ENCODE assay signal across 1 cellular context in the genomic region with DNA sequence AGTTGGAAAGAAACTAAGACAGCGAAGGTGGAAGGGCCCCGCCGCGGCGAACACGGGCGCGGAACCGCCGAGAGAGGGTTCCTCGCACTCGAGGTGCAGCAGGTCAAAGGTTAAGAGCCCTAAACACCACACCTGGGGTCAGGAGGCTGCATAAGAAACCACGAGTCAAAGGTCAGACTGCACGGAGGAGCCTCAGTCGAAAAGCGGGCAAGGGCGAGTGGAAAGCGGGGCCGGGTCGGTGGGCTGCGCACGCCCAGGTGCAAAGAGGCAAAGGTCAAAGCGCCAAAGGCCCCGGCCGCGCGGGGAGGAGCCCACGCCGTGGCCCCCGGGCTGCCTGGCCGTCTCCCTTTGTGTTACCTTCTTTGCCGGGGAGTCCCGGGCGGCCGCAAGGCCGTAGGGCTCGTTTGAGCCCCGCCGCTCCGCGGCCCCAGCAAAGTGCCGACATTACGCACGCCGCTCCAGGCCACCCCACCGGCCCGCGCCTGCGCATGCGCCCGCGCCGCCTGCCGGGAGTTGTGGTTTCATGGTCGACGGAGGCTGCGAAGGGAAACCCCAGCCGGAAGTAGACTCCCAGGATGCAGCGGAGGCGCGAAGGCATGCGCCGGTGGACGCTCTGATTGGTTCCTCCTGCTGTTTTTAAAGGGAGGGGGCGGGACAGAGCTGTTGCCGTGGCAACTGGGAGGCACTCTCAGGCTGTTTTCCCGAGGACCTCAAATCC.
TF ChIP-seq lines count a peak whose summit lies in the region.

A gene (minus strand): TSS at position 470 of the 718 bp plus-strand sequence. CDS start 25 bp downstream, at position 445.

TF ChIP-seq in HepG2, 621 proteins besides CTCF, POLR2A, EP300 and RAD21 (continued from another document and continues in another):
- TF ChIP-seq MXD4 (CRISPR knock-in tag; IDR thresholded peaks at IDR 0.05): 0 out of 2 replicates have a peak, but pooled peaks have one; percentile 47
- TF ChIP-seq ZNF879 (CRISPR knock-in tag; IDR thresholded peaks at IDR 0.05): no peak
- TF ChIP-seq, protein P1, sequence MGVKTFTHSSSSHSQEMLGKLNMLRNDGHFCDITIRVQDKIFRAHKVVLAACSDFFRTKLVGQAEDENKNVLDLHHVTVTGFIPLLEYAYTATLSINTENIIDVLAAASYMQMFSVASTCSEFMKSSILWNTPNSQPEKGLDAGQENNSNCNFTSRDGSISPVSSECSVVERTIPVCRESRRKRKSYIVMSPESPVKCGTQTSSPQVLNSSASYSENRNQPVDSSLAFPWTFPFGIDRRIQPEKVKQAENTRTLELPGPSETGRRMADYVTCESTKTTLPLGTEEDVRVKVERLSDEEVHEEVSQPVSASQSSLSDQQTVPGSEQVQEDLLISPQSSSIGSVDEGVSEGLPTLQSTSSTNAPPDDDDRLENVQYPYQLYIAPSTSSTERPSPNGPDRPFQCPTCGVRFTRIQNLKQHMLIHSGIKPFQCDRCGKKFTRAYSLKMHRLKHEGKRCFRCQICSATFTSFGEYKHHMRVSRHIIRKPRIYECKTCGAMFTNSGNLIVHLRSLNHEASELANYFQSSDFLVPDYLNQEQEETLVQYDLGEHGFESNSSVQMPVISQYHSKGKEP (CRISPR knock-in tag; IDR thresholded peaks at IDR 0.05): no peak
- TF ChIP-seq ZNF326 (CRISPR knock-in tag; IDR thresholded peaks at IDR 0.05; ENCODE audit: borderline replicate concordance): no peak
- no peak for TF ChIP-seq PAF1 (CRISPR knock-in tag; IDR thresholded peaks at IDR 0.05)
- TF ChIP-seq, protein P2, sequence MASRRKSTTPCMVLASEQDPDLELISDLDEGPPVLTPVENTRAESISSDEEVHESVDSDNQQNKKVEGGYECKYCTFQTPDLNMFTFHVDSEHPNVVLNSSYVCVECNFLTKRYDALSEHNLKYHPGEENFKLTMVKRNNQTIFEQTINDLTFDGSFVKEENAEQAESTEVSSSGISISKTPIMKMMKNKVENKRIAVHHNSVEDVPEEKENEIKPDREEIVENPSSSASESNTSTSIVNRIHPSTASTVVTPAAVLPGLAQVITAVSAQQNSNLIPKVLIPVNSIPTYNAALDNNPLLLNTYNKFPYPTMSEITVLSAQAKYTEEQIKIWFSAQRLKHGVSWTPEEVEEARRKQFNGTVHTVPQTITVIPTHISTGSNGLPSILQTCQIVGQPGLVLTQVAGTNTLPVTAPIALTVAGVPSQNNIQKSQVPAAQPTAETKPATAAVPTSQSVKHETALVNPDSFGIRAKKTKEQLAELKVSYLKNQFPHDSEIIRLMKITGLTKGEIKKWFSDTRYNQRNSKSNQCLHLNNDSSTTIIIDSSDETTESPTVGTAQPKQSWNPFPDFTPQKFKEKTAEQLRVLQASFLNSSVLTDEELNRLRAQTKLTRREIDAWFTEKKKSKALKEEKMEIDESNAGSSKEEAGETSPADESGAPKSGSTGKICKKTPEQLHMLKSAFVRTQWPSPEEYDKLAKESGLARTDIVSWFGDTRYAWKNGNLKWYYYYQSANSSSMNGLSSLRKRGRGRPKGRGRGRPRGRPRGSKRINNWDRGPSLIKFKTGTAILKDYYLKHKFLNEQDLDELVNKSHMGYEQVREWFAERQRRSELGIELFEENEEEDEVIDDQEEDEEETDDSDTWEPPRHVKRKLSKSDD (CRISPR knock-in tag; IDR thresholded peaks at IDR 0.05; ENCODE audit: low read depth): 0 out of 2 replicates have a peak, but pooled peaks have one; percentile 57
- TF ChIP-seq, protein P3, sequence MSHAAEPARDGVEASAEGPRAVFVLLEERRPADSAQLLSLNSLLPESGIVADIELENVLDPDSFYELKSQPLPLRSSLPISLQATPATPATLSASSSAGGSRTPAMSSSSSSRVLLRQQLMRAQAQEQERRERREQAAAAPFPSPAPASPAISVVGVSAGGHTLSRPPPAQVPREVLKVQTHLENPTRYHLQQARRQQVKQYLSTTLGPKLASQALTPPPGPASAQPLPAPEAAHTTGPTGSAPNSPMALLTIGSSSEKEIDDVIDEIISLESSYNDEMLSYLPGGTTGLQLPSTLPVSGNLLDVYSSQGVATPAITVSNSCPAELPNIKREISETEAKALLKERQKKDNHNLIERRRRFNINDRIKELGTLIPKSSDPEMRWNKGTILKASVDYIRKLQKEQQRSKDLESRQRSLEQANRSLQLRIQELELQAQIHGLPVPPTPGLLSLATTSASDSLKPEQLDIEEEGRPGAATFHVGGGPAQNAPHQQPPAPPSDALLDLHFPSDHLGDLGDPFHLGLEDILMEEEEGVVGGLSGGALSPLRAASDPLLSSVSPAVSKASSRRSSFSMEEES (CRISPR knock-in tag; IDR thresholded peaks at IDR 0.05): 0 out of 2 replicates have a peak, but pooled peaks have one; percentile 31
- TF ChIP-seq NR2F2 (IDR thresholded peaks at IDR 0.05; ENCODE audit: borderline replicate concordance, low read depth): peak; percentile 49; the same call in 1 of the 2 replicates
- peak; percentile 92 for TF ChIP-seq NR2C2 (CRISPR knock-in tag; IDR thresholded peaks at IDR 0.05; ENCODE audit: borderline replicate concordance)
- TF ChIP-seq, protein P4, sequence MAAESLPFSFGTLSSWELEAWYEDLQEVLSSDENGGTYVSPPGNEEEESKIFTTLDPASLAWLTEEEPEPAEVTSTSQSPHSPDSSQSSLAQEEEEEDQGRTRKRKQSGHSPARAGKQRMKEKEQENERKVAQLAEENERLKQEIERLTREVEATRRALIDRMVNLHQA (CRISPR knock-in tag; IDR thresholded peaks at IDR 0.05): no peak
- TF ChIP-seq, protein P5, sequence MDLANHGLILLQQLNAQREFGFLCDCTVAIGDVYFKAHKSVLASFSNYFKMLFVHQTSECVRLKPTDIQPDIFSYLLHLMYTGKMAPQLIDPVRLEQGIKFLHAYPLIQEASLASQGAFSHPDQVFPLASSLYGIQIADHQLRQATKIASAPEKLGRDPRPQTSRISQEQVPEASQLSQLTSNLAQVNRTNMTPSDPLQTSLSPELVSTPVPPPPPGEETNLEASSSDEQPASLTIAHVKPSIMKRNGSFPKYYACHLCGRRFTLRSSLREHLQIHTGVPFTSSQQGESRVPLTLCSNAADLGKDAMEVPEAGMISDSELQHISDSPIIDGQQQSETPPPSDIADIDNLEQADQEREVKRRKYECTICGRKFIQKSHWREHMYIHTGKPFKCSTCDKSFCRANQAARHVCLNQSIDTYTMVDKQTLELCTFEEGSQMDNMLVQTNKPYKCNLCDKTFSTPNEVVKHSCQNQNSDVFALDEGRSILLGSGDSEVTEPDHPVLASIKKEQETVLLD (CRISPR knock-in tag; IDR thresholded peaks at IDR 0.05; ENCODE audit: low read depth): no peak
- no peak for TF ChIP-seq ISX (CRISPR knock-in tag; conservative IDR thresholded peaks at IDR 0.05)
- no peak for TF ChIP-seq AKAP8 (CRISPR knock-in tag; IDR thresholded peaks at IDR 0.05)
- TF ChIP-seq, protein P6, sequence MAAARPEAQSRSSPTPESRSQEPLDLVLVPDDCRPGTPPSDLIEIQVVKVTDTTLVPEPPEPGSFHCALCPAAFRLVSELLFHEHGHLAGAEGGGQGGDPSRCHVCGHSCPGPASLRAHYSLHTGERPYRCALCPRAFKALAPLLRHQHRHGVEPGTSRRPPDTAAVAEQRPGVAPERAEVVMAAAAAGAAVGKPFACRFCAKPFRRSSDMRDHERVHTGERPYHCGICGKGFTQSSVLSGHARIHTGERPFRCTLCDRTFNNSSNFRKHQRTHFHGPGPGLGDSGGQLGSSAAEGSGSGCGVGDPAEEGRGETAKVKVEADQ (CRISPR knock-in tag; IDR thresholded peaks at IDR 0.05; ENCODE audit: borderline replicate concordance): 0 out of 2 replicates have a peak, but pooled peaks have one; percentile 32
- TF ChIP-seq, protein P7, sequence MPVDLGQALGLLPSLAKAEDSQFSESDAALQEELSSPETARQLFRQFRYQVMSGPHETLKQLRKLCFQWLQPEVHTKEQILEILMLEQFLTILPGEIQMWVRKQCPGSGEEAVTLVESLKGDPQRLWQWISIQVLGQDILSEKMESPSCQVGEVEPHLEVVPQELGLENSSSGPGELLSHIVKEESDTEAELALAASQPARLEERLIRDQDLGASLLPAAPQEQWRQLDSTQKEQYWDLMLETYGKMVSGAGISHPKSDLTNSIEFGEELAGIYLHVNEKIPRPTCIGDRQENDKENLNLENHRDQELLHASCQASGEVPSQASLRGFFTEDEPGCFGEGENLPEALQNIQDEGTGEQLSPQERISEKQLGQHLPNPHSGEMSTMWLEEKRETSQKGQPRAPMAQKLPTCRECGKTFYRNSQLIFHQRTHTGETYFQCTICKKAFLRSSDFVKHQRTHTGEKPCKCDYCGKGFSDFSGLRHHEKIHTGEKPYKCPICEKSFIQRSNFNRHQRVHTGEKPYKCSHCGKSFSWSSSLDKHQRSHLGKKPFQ (CRISPR knock-in tag; IDR thresholded peaks at IDR 0.05; ENCODE audit: insufficient replicate concordance): no peak
- no peak for TF ChIP-seq SMAD1 (CRISPR knock-in tag; IDR thresholded peaks at IDR 0.05; ENCODE audit: borderline replicate concordance, low read depth)
- TF ChIP-seq, protein P8, sequence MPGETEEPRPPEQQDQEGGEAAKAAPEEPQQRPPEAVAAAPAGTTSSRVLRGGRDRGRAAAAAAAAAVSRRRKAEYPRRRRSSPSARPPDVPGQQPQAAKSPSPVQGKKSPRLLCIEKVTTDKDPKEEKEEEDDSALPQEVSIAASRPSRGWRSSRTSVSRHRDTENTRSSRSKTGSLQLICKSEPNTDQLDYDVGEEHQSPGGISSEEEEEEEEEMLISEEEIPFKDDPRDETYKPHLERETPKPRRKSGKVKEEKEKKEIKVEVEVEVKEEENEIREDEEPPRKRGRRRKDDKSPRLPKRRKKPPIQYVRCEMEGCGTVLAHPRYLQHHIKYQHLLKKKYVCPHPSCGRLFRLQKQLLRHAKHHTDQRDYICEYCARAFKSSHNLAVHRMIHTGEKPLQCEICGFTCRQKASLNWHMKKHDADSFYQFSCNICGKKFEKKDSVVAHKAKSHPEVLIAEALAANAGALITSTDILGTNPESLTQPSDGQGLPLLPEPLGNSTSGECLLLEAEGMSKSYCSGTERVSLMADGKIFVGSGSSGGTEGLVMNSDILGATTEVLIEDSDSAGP (CRISPR knock-in tag; IDR thresholded peaks at IDR 0.05; ENCODE audit: borderline replicate concordance): peak; percentile 11; the same call in 1 of the 2 replicates
- no peak for TF ChIP-seq TGIF2 (CRISPR knock-in tag; IDR thresholded peaks at IDR 0.05)
- TF ChIP-seq, protein P9, sequence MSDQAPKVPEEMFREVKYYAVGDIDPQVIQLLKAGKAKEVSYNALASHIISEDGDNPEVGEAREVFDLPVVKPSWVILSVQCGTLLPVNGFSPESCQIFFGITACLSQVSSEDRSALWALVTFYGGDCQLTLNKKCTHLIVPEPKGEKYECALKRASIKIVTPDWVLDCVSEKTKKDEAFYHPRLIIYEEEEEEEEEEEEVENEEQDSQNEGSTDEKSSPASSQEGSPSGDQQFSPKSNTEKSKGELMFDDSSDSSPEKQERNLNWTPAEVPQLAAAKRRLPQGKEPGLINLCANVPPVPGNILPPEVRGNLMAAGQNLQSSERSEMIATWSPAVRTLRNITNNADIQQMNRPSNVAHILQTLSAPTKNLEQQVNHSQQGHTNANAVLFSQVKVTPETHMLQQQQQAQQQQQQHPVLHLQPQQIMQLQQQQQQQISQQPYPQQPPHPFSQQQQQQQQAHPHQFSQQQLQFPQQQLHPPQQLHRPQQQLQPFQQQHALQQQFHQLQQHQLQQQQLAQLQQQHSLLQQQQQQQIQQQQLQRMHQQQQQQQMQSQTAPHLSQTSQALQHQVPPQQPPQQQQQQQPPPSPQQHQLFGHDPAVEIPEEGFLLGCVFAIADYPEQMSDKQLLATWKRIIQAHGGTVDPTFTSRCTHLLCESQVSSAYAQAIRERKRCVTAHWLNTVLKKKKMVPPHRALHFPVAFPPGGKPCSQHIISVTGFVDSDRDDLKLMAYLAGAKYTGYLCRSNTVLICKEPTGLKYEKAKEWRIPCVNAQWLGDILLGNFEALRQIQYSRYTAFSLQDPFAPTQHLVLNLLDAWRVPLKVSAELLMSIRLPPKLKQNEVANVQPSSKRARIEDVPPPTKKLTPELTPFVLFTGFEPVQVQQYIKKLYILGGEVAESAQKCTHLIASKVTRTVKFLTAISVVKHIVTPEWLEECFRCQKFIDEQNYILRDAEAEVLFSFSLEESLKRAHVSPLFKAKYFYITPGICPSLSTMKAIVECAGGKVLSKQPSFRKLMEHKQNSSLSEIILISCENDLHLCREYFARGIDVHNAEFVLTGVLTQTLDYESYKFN (CRISPR knock-in tag; conservative IDR thresholded peaks at IDR 0.05): no peak
- TF ChIP-seq, protein P10, sequence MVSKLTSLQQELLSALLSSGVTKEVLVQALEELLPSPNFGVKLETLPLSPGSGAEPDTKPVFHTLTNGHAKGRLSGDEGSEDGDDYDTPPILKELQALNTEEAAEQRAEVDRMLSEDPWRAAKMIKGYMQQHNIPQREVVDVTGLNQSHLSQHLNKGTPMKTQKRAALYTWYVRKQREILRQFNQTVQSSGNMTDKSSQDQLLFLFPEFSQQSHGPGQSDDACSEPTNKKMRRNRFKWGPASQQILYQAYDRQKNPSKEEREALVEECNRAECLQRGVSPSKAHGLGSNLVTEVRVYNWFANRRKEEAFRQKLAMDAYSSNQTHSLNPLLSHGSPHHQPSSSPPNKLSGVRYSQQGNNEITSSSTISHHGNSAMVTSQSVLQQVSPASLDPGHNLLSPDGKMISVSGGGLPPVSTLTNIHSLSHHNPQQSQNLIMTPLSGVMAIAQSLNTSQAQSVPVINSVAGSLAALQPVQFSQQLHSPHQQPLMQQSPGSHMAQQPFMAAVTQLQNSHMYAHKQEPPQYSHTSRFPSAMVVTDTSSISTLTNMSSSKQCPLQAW (CRISPR knock-in tag; IDR thresholded peaks at IDR 0.05): 0 out of 2 replicates have a peak, but pooled peaks have one; percentile 16
- TF ChIP-seq SIX4 (CRISPR knock-in tag; IDR thresholded peaks at IDR 0.05): no peak
- TF ChIP-seq HNRNPLL (IDR thresholded peaks at IDR 0.05; ENCODE audit: low read depth, low read length, poor library complexity, severe bottlenecking): peak; percentile 56
- TF ChIP-seq, protein P11, sequence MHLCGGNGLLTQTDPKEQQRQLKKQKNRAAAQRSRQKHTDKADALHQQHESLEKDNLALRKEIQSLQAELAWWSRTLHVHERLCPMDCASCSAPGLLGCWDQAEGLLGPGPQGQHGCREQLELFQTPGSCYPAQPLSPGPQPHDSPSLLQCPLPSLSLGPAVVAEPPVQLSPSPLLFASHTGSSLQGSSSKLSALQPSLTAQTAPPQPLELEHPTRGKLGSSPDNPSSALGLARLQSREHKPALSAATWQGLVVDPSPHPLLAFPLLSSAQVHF (CRISPR knock-in tag; IDR thresholded peaks at IDR 0.05): no peak
- peak; percentile 10; the same call in 1 of the 2 replicates for TF ChIP-seq MEF2D (CRISPR knock-in tag; IDR thresholded peaks at IDR 0.05)
- TF ChIP-seq ARID2 (CRISPR knock-in tag; IDR thresholded peaks at IDR 0.05; ENCODE audit: borderline replicate concordance): no peak
- no peak for TF ChIP-seq NFIB (CRISPR knock-in tag; IDR thresholded peaks at IDR 0.05; ENCODE audit: borderline replicate concordance)
- TF ChIP-seq FOXO1 (CRISPR knock-in tag; IDR thresholded peaks at IDR 0.05): no peak
- TF ChIP-seq ZSCAN21 (CRISPR knock-in tag; IDR thresholded peaks at IDR 0.05; ENCODE audit: borderline replicate concordance): peak; percentile 60; the same call in 1 of the 2 replicates
- TF ChIP-seq, protein P12, sequence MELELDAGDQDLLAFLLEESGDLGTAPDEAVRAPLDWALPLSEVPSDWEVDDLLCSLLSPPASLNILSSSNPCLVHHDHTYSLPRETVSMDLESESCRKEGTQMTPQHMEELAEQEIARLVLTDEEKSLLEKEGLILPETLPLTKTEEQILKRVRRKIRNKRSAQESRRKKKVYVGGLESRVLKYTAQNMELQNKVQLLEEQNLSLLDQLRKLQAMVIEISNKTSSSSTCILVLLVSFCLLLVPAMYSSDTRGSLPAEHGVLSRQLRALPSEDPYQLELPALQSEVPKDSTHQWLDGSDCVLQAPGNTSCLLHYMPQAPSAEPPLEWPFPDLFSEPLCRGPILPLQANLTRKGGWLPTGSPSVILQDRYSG (CRISPR knock-in tag; IDR thresholded peaks at IDR 0.05): no peak; the same call in 1 of the 2 replicates
- TF ChIP-seq, protein P13, sequence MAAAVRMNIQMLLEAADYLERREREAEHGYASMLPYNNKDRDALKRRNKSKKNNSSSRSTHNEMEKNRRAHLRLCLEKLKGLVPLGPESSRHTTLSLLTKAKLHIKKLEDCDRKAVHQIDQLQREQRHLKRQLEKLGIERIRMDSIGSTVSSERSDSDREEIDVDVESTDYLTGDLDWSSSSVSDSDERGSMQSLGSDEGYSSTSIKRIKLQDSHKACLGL (CRISPR knock-in tag; IDR thresholded peaks at IDR 0.05): peak; percentile 38; the same call in 1 of the 2 replicates
- TF ChIP-seq MZF1 (CRISPR knock-in tag; IDR thresholded peaks at IDR 0.05; ENCODE audit: borderline replicate concordance): no peak
